ENCODE assay signal across 8 cellular contexts in the genomic region with DNA sequence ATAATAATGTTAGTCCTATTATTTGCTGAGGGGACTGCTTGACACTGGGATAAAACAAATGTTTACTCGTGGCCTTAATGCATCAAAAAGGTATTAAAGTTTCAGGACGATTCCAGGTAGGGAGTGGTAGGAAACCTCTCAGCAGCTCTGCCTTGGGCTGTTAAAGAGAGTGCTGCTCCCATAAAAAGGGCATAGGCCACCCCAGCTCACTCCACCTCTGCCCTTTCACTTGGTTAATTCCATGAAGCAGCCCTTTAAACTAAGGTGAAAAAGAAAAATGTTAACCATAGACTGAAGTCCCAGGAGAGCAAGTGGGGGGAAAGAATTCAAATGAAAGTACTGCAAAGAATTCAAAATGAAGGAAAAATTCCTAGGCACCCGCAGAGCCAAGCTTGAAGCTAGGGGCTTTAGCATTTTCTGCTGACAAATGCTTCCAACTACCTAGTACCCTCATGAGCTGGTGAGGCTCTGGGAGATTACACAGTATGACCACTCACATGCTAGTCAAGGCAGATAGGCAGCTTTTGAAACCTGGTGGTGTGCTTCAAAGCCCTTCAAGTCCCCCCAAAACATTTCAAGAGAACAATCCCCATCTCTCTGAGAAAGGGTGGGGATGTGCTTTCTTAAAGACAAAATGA.
A peak's percentile ranks its signal among the peaks of the same experiment; 100 is the strongest.
DNase-seq lines count a peak whose midpoint lies in the region; ATAC-seq, FAIRE-seq and TF ChIP-seq lines count a peak whose summit lies in the region.

No MANE protein-coding gene starts in this region.

- no peak for DNase-seq in activated CD4-positive, CD25-positive, alpha-beta regulatory T cell (lab: John Stamatoyannopoulos, UW)
- DNase-seq in erythroblast (lab: John Stamatoyannopoulos, UW), result no peak
- DNase-seq in stimulated activated naive CD8-positive, alpha-beta T cell treated with anti-CD3 and anti-CD28 coated beads, Interleukin-15, Interleukin-2, amounts not matched to agents 100 U/mL and 50 U/mL, for 24 hours, result no peak
- no peak for DNase-seq in RCC 7860 (ENCODE audit: low spot score)
- no peak for DNase-seq in NCI-H2196 (lab: John Stamatoyannopoulos, UW; ENCODE audit: unreplicated experiment)
- DNase-seq in activated CD4-positive, CD25-positive, alpha-beta regulatory T cell treated with anti-CD3 and anti-CD28 coated beads, Interleukin-2, amount 50 U/mL, for 72 hours, result no peak

- peak; percentile 20 for TF ChIP-seq POLR2A in erythroblast (IDR thresholded peaks at IDR 0.05; ENCODE audit: low read length)

- no peak for FAIRE-seq in RCC 7860 (lab: Jason Lieb, UNC)

- peak; percentile 19 to 37 for ATAC-seq in activated CD4-positive, CD25-positive, alpha-beta regulatory T cell treated with anti-CD3 and anti-CD28 coated beads, Interleukin-2, amount 50 U/mL, for 24 hours
- ATAC-seq in HG03196 (IDR thresholded peaks at IDR 0.05; ENCODE audit: unreplicated experiment), result peak; percentile 23
- ATAC-seq in stimulated activated naive CD8-positive, alpha-beta T cell treated with anti-CD3 and anti-CD28 coated beads, Interleukin-15, Interleukin-2, amounts not matched to agents 100 U/mL and 50 U/mL, for 24 hours, result peak; percentile 57
